11 cellular contexts compared by ENCODE assay signal in the genomic region with DNA sequence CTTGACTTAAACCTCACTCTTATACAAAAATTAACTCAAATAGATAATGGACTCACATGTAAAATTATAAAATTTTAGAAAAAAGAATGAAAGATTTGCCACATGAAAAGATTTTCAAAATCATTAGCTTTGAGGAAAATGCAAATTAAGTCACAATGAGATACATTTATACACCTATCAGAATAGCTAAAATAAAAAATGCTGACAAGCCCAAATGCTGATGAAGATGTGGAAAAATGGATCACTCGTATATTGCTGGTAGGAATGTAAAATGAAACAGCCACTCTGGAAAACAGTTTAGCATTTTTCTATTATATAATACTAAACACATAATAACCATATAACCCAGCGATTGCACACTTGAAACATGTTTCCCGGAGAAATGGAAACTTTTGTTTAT.
"Had no signal": no experiment of that assay in that cellular context is flagged by ENCODE, and none has a peak within 500 bp of the region (broad histone marks: within the 10 kb centered on the region; RNA-seq: fewer than 3 reads in every experiment).

No MANE protein-coding gene starts in this region.

- DNase-seq: GM23248, GOT3, H7, H9, HCEC 1CT, HFFc6 had no signal

- FAIRE-seq: H1, H54 had no signal

- H3K36me3 ChIP-seq: HAP-1 had no signal

- H2AFZ ChIP-seq: GM23248, GM23338 had no signal

- H3K4me1 ChIP-seq: HAP-1 had no signal

- H3K9ac ChIP-seq: GM23248 had no signal

- H3K4me3 ChIP-seq: GM23248, GM23338, HAP-1 had no signal

- H3K4me2 ChIP-seq: GM23338 had no signal

- H3K9me3 ChIP-seq: HAP-1 had no signal

- H3K27ac ChIP-seq: GM23248 had no signal

- ATAC-seq: GM23338, HCT116 had no signal
